ENCODE assay signal across 8 cellular contexts in genomic region chr12:56258820-56259183, GRCh38. TPM values are rescaled to one million over a fixed set of nuclear protein-coding genes. Genes with fewer than 3 reads are reported as not detected.
A peak's percentile ranks its signal among the peaks of the same experiment; 100 is the strongest.
DNase-seq lines count a peak whose midpoint lies in the region; ATAC-seq, FAIRE-seq and TF ChIP-seq lines count a peak whose summit lies in the region.

No MANE protein-coding gene starts in this region.

- H3K9me3 Mint-ChIP-seq in CD8-positive, alpha-beta T cell = no peaks in the 10 kb centered on the region

- H3K4ac ChIP-seq in H1 (replicated peaks; ENCODE audit: insufficient read length, low read depth, low read length) (no peak overlapping the region), neuronal stem cell (ENCODE audit: low read length) (no peak overlapping the region)

- no peak overlapping the region for H2BK20ac ChIP-seq in H1 (ENCODE audit: low read length)

- H3K4me3 Mint-ChIP-seq in CD8-positive, alpha-beta T cell = peak overlapping the region; percentile 94

- no peak overlapping the region for H3K23ac ChIP-seq in H1 (ENCODE audit: insufficient read length)
- peak overlapping the region; percentile 82 for H3K23ac ChIP-seq in neuronal stem cell (ENCODE audit: low read depth, low read length, poor library complexity)

- TF ChIP-seq EP300 in H1 (IDR thresholded peaks at IDR 0.05; ENCODE audit: borderline replicate concordance in 1 of 2, low read depth in 2 of 2, low read length in 2 of 2) = no peak

- no peaks in the 10 kb centered on the region for H3K27me3 Mint-ChIP-seq in CD8-positive, alpha-beta T cell (ENCODE audit: low read depth)

- H3K18ac ChIP-seq in H1 (ENCODE audit: extremely low read depth, low read length) (peak overlapping the region; percentile 48; the same call in 1 of the 2 replicates), neuronal stem cell (ENCODE audit: low read length) (peak overlapping the region; percentile 93)

- H2BK15ac ChIP-seq in H1 (ENCODE audit: low read length) (no peak overlapping the region), neuronal stem cell (ENCODE audit: low read length) (peak overlapping the region; percentile 93)

- peaks cover 21% of the 10 kb centered on the region for H3K4me1 ChIP-seq in CD8-positive, alpha-beta T cell (ENCODE audit: insufficient read depth, low read length)
- H3K4me1 ChIP-seq in H1 (replicated peaks in 1 of 4; ENCODE audit: control insufficient read depth in 3 of 4, insufficient read depth in 4 of 4, low read length in 3 of 4) = peaks cover 8 to 17% (median 13%) of the 10 kb centered on the region in 4 experiments
- H3K4me1 ChIP-seq in neuronal stem cell (ENCODE audit: control insufficient read depth in 2 of 2, insufficient read depth in 1 of 2, low read depth in 1 of 2, low read length in 2 of 2) = peaks cover 8 to 12% of the 10 kb centered on the region in 2 donors

- H2BK12ac ChIP-seq in H1 (ENCODE audit: low read depth, low read length) = no peak overlapping the region
- no peak overlapping the region for H2BK12ac ChIP-seq in neuronal stem cell (ENCODE audit: low read length)

- H3K9ac ChIP-seq in H1 (replicated peaks in 1 of 4; ENCODE audit: extremely low read depth in 1 of 4, low read depth in 3 of 4, low read length in 3 of 4) = peak overlapping the region in 2 of 4 experiments; percentile 60 to 64; a peak in 4 of 7 replicates
- H3K9ac ChIP-seq in neuronal stem cell (ENCODE audit: low read depth, low read length, poor library complexity) = peak overlapping the region; percentile 89

- peaks cover 24% of the 10 kb centered on the region for H3K36me3 Mint-ChIP-seq in CD8-positive, alpha-beta T cell

- H4K5ac ChIP-seq in H1 (ENCODE audit: insufficient read length, low read depth, low read length) = no peak overlapping the region

- H2BK5ac ChIP-seq in H1 (ENCODE audit: low read depth, low read length) (peak overlapping the region; percentile 90), neuronal stem cell (ENCODE audit: low read length) (peak overlapping the region; percentile 93)

- H2AK5ac ChIP-seq in H1 (ENCODE audit: low read depth, low read length) (no peak overlapping the region), neuronal stem cell (ENCODE audit: low read depth, low read length) (peak overlapping the region; percentile 64)

- TF ChIP-seq CTCF in CD8-positive, alpha-beta T cell (IDR thresholded peaks at IDR 0.05) = no peak
- TF ChIP-seq CTCF in NB4 (IDR thresholded peaks at IDR 0.05; ENCODE audit: low read depth, low read length) (no peak), H1 (IDR thresholded peaks at IDR 0.05; ENCODE audit: control extremely low read depth in 1 of 3, insufficient read depth in 1 of 3, low read depth in 1 of 3, low read length in 3 of 3) (no peak)

- no peaks in the 10 kb centered on the region for H3K27me3 ChIP-seq in CD8-positive, alpha-beta T cell (ENCODE audit: insufficient read depth, low read length)
- H3K27me3 ChIP-seq in H1 (replicated peaks in 1 of 4; ENCODE audit: control insufficient read depth in 3 of 4, extremely low read depth in 1 of 4, insufficient read depth in 3 of 4, low read length in 3 of 4) (no peaks in the 10 kb centered on the region), neuronal stem cell (ENCODE audit: control insufficient read depth in 3 of 3, insufficient read depth in 3 of 3, low read depth in 1 of 3, low read length in 3 of 3) (no peaks in the 10 kb centered on the region)

- peaks cover 21% of the 10 kb centered on the region for H3K4me1 Mint-ChIP-seq in CD8-positive, alpha-beta T cell (ENCODE audit: low read depth)

- peaks cover 11% of the 10 kb centered on the region; the same call in 1 of the 2 replicates for H3K23me2 ChIP-seq in H1 (ENCODE audit: low read depth, low read length)

- ATAC-seq in CD8-positive, alpha-beta T cell = peak; percentile 10
- ATAC-seq in HG02610 (IDR thresholded peaks at IDR 0.05; ENCODE audit: unreplicated experiment) (no peak), GM19397 (IDR thresholded peaks at IDR 0.05; ENCODE audit: unreplicated experiment) (no peak)

- H4K20me1 ChIP-seq in H1 (replicated peaks in 1 of 2; ENCODE audit: control insufficient read depth in 1 of 2, insufficient read depth in 2 of 2, low read length in 2 of 2) = peaks cover 5 to 6% of the 10 kb centered on the region in 2 experiments

- H3K4me2 ChIP-seq in H1 (ENCODE audit: insufficient read depth in 1 of 2, low read depth in 2 of 2, low read length in 2 of 2) (peak overlapping the region; percentile 73 to 83), neuronal stem cell (ENCODE audit: insufficient read depth, low read length, poor library complexity, severe bottlenecking) (peak overlapping the region; percentile 70)

- peaks cover 0 to 8% of the 10 kb centered on the region in 2 experiments; a peak in 1 of 4 replicates for H3K79me2 ChIP-seq in H1 (ENCODE audit: control insufficient read depth in 1 of 2, insufficient read depth in 2 of 2, low read length in 2 of 2)

- peaks cover 8% of the 10 kb centered on the region for H3K36me3 ChIP-seq in CD8-positive, alpha-beta T cell (ENCODE audit: insufficient read depth, low read length)
- H3K36me3 ChIP-seq in H1 (ENCODE audit: control insufficient read depth in 2 of 4, insufficient read depth in 4 of 4, low read length in 3 of 4) (peaks cover 8 to 26% (median 11%) of the 10 kb centered on the region in 4 experiments; a peak in 7 of 8 replicates), neuronal stem cell (replicated peaks in 1 of 2; ENCODE audit: control insufficient read depth in 2 of 2, insufficient read depth in 2 of 2, low read length in 2 of 2) (peaks cover 22 to 34% of the 10 kb centered on the region in 2 donors)

- H3K14ac ChIP-seq in H1 (ENCODE audit: insufficient read length) = no peak overlapping the region
- no peak overlapping the region for H3K14ac ChIP-seq in neuronal stem cell (ENCODE audit: low read length)

- 35% methylated on average over 9 of the region's 9 CpGs; no CpG with 5 or more reads in 1 of the 2 experiments for WGBS in H1 (ENCODE audit: extremely low coverage in 1 of 2, insufficient coverage in 1 of 2, insufficient read length in 1 of 2, insufficient replicate concordance in 2 of 2, low coverage in 1 of 2, low lambda C conversion rate in 2 of 2, missing lambda C conversion rate in 1 of 2), 2 experiments
- WGBS in neuronal stem cell (ENCODE audit: extremely low coverage in 2 of 2, insufficient read length in 2 of 2, insufficient replicate concordance in 1 of 2), 2 donors = no CpG with 5 or more reads among the region's 9 CpGs

- peak overlapping the region; percentile 99 for H3K4me3 ChIP-seq in CD8-positive, alpha-beta T cell (ENCODE audit: low read depth, low read length)
- peak overlapping the region; percentile 77 for H3K4me3 ChIP-seq in NB4 (ENCODE audit: low read depth, low read length)
- H3K4me3 ChIP-seq in H1 (ENCODE audit: extremely low read depth in 1 of 4, insufficient read depth in 2 of 4, low read depth in 3 of 4, low read length in 4 of 4) = peak overlapping the region; percentile 60 to 86 (median 68)
- peak overlapping the region; percentile 78 to 88 for H3K4me3 ChIP-seq in neuronal stem cell (ENCODE audit: low read length in 2 of 2)

- TF ChIP-seq POLR2A in NB4 (IDR thresholded peaks at IDR 0.05; ENCODE audit: extremely low read depth, insufficient read length) = no peak
- TF ChIP-seq POLR2A in H1 (IDR thresholded peaks at IDR 0.05; ENCODE audit: control extremely low read depth in 1 of 2, low read depth in 2 of 2, low read length in 2 of 2) = no peak

- H2AFZ ChIP-seq in H1 (ENCODE audit: low read length) (peak overlapping the region; percentile 89), neuronal stem cell (ENCODE audit: low read length) (peak overlapping the region; percentile 99)

- H4K91ac ChIP-seq in H1 (replicated peaks; ENCODE audit: insufficient read length, low read length) (no peak overlapping the region), neuronal stem cell (ENCODE audit: low read depth, low read length, poor library complexity) (no peak overlapping the region)

- intact Hi-C loops in CD8-positive, alpha-beta T cell (cut with DNase I, micrococcal nuclease) = loop anchor here (1.0 to 2.0 kb wide), 10 partner anchors 7 to 206 kb away; partner anchors contain the start of genes COQ10A (in 2 of the 2), NABP2 (in 2 of the 2), CS (in 1 of the 2) and ZC3H10 (in 1 of the 2)

- CTCF ChIA-PET in CD8-positive, alpha-beta T cell (lab: Charles Lee) = interaction anchor here (0.8 to 5.3 kb wide), 26 partner anchors 9 to 237 kb away, joined by 3 to 27 read pairs (median 4); partner anchors contain the start of genes CNPY2, COQ10A, SMARCC2 and ZC3H10
- CTCF ChIA-PET in H1 (lab: Charles Lee; ENCODE audit: partially characterized antibody) = interaction anchor here (0.6 to 6.4 kb wide), 22 partner anchors 8 to 300 kb away, joined by 3 to 47 read pairs (median 6); partner anchors contain the start of genes COQ10A, RNF41 and SMARCC2

- no peak overlapping the region for H4K8ac ChIP-seq in H1 (ENCODE audit: extremely low read depth, insufficient read depth, low read length)
- H4K8ac ChIP-seq in neuronal stem cell (ENCODE audit: low read depth, low read length) = no peak overlapping the region

- no peaks in the 10 kb centered on the region for H3K9me3 ChIP-seq in CD8-positive, alpha-beta T cell (ENCODE audit: low read length)
- H3K9me3 ChIP-seq in H1 (ENCODE audit: insufficient read depth in 2 of 2, low read depth in 1 of 2, low read length in 1 of 2) (no peaks in the 10 kb centered on the region), neuronal stem cell (replicated peaks in 1 of 2; ENCODE audit: control insufficient read depth in 2 of 2, insufficient read depth in 1 of 2, low read depth in 1 of 2, low read length in 2 of 2) (no peaks in the 10 kb centered on the region)

- DNase-seq in CD8-positive, alpha-beta T cell = no peak
- no peak for DNase-seq in NB4 (ENCODE audit: low read depth)
- no peak for DNase-seq in H1 (ENCODE audit: low read depth in 1 of 2, low spot score in 2 of 2)
- peak; percentile 9 for DNase-seq in neuronal stem cell (ENCODE audit: low spot score)
- DNase-seq in germinal center (ENCODE audit: low spot score) = no peak
- DNase-seq in NCI-H774 (lab: John Stamatoyannopoulos, UW) = no peak

- H3K27ac Mint-ChIP-seq in CD8-positive, alpha-beta T cell = peak overlapping the region; percentile 88

- peaks cover 7% of the 10 kb centered on the region for H3K79me1 ChIP-seq in H1 (ENCODE audit: low read depth, low read length)
- peaks cover 10% of the 10 kb centered on the region for H3K79me1 ChIP-seq in neuronal stem cell (ENCODE audit: low read depth, low read length)

- H3K27ac ChIP-seq in CD8-positive, alpha-beta T cell (ENCODE audit: low read depth, low read length) = peak overlapping the region; percentile 77
- H3K27ac ChIP-seq in H1 (ENCODE audit: low read depth, low read length) (no peak overlapping the region), neuronal stem cell (replicated peaks; ENCODE audit: low read length) (no peak overlapping the region)

- no peak for TF ChIP-seq RAD21 in H1 (IDR thresholded peaks at IDR 0.05 in 1 of 2, conservative IDR thresholded peaks at IDR 0.05 in 1 of 2; ENCODE audit: low read depth in 2 of 2, low read length in 2 of 2)

- no peak for FAIRE-seq in H1 (lab: Jason Lieb, UNC)

- POLR2A ChIA-PET in CD8-positive, alpha-beta T cell (lab: Charles Lee) = interaction anchor here (0.6 to 3.0 kb wide), 8 partner anchors 8 to 451 kb away, joined by 3 to 18 read pairs (median 8); partner anchors contain the start of genes COQ10A, RNF41, SMARCC2 and STAT2
- POLR2A ChIA-PET in H1 (lab: Charles Lee; ENCODE audit: partially characterized antibody) = interaction anchor here (0.6 to 3.8 kb wide), 23 partner anchors 8 to 818 kb away, joined by 3 to 41 read pairs (median 5); partner anchors contain the start of genes CNPY2, COQ10A, CS and ERBB3

- H3K56ac ChIP-seq in H1 (replicated peaks; ENCODE audit: insufficient read length, low read depth, low read length) = peak overlapping the region; percentile 27

- H2BK120ac ChIP-seq in H1 (replicated peaks; ENCODE audit: low read depth, low read length) (no peak overlapping the region), neuronal stem cell (ENCODE audit: low read depth, low read length) (no peak overlapping the region)

RNA-seq across cellular contexts. Expression of gene ANKRD52, which starts 0.6 kb away (rescaled TPM):
- 10 to 100 TPM; 27.7 to 29.9 TPM for total RNA-seq in CD8-positive, alpha-beta T cell
- total RNA-seq in H1 (2021; fragmentation: NEBNext Ultra II Directional; extraction: Animal tissue kit (Norgen Biotek cat#: 25700)) = 34.1 and 36.3 TPM in 2 replicates
- 14.0 and 20.7 TPM in 2 replicates for polyA plus RNA-seq in H1 (2011; rRNA removed)
- 14.1 TPM for polyA plus RNA-seq in H1 (2011; cell fraction: cytosol; rRNA removed)
- polyA plus RNA-seq in H1 (2011; cell fraction: nucleus; rRNA removed) = 74.8 TPM
- 19.5 to 26.6 TPM (median 22.1 TPM) in 4 replicates for polyA plus RNA-seq in H1 (2012, experiment 1 of 2)
- polyA plus RNA-seq in H1 (2012, experiment 2 of 2) = 14.4 TPM
- polyA plus RNA-seq in H1 (2013, experiment 1 of 2) = 15.3 TPM
- 14.7 TPM for polyA plus RNA-seq in H1 (2013, experiment 2 of 2)
- polyA minus RNA-seq in H1 (2011; rRNA and poly(A)+ RNA removed) = 20.7 and 30.8 TPM in 2 replicates
- polyA minus RNA-seq in H1 (2011; cell fraction: cytosol; rRNA and poly(A)+ RNA removed) = 14.5 TPM
- 20.3 TPM for polyA minus RNA-seq in H1 (2011; cell fraction: nucleus; rRNA and poly(A)+ RNA removed)
- polyA plus RNA-seq in neuronal stem cell (2013, experiment 1 of 2) = 17.4 TPM
- polyA plus RNA-seq in neuronal stem cell (2013, experiment 2 of 2) = 17.5 TPM

RNA-seq across cellular contexts. Expression of gene COQ10A, which starts 7.9 kb away (rescaled TPM):
- total RNA-seq in CD8-positive, alpha-beta T cell = 10 to 100 TPM; 29.5 to 38.8 TPM
- total RNA-seq in H1 (2021; fragmentation: NEBNext Ultra II Directional; extraction: Animal tissue kit (Norgen Biotek cat#: 25700)) = 21.8 and 22.8 TPM in 2 replicates
- polyA plus RNA-seq in H1 (2011; rRNA removed) = 39.5 and 42.9 TPM in 2 replicates
- polyA plus RNA-seq in H1 (2011; cell fraction: cytosol; rRNA removed) = 53.3 TPM
- polyA plus RNA-seq in H1 (2011; cell fraction: nucleus; rRNA removed) = 48.1 TPM
- 24.5 to 27.2 TPM (median 25.7 TPM) in 4 replicates for polyA plus RNA-seq in H1 (2012, experiment 1 of 2)
- polyA plus RNA-seq in H1 (2012, experiment 2 of 2) = 19.3 TPM
- polyA plus RNA-seq in H1 (2013, experiment 1 of 2) = 22.4 TPM
- 20.7 TPM for polyA plus RNA-seq in H1 (2013, experiment 2 of 2)
- 28.1 and 29.9 TPM in 2 replicates for polyA minus RNA-seq in H1 (2011; rRNA and poly(A)+ RNA removed)
- 13.4 TPM for polyA minus RNA-seq in H1 (2011; cell fraction: cytosol; rRNA and poly(A)+ RNA removed)
- polyA minus RNA-seq in H1 (2011; cell fraction: nucleus; rRNA and poly(A)+ RNA removed) = 21.5 TPM
- polyA plus RNA-seq in neuronal stem cell (2013, experiment 1 of 2) = 22.7 TPM
- polyA plus RNA-seq in neuronal stem cell (2013, experiment 2 of 2) = 22.6 TPM

RNA-seq across cellular contexts. Expression of gene SLC39A5, which starts 29.0 kb away (rescaled TPM):
- not detected for total RNA-seq in CD8-positive, alpha-beta T cell
- total RNA-seq in H1 (2021; fragmentation: NEBNext Ultra II Directional; extraction: Animal tissue kit (Norgen Biotek cat#: 25700)) = 0.25 TPM in 1 of 2 replicates, not detected in the other
- 0.27 and 0.75 TPM in 2 replicates for polyA plus RNA-seq in H1 (2011; rRNA removed)
- polyA plus RNA-seq in H1 (2011; cell fraction: cytosol; rRNA removed) = 0.48 TPM
- 2.7 TPM for polyA plus RNA-seq in H1 (2011; cell fraction: nucleus; rRNA removed)
- polyA plus RNA-seq in H1 (2012, experiment 1 of 2) = 0.27 to 0.88 TPM (median 0.51 TPM) in 3 of 4 replicates, not detected in the other
- polyA plus RNA-seq in H1 (2012, experiment 2 of 2) = 0.24 TPM
- 0.04 TPM for polyA plus RNA-seq in H1 (2013, experiment 1 of 2)
- polyA plus RNA-seq in H1 (2013, experiment 2 of 2) = 0.09 TPM
- polyA minus RNA-seq in H1 (2011; rRNA and poly(A)+ RNA removed) = 0.47 TPM in 1 of 2 replicates, not detected in the other
- not detected for polyA minus RNA-seq in H1 (2011; cell fraction: cytosol; rRNA and poly(A)+ RNA removed)
- polyA minus RNA-seq in H1 (2011; cell fraction: nucleus; rRNA and poly(A)+ RNA removed) = not detected
- 0.13 TPM for polyA plus RNA-seq in neuronal stem cell (2013, experiment 1 of 2)
- polyA plus RNA-seq in neuronal stem cell (2013, experiment 2 of 2) = 0.22 TPM

RNA-seq across cellular contexts. Expression of gene NABP2, which starts 34.7 kb away (rescaled TPM):
- 1 to 10 TPM; 6.8 to 7.4 TPM for total RNA-seq in CD8-positive, alpha-beta T cell
- total RNA-seq in H1 (2021; fragmentation: NEBNext Ultra II Directional; extraction: Animal tissue kit (Norgen Biotek cat#: 25700)) = 56.1 and 58.1 TPM in 2 replicates
- 59.8 and 67.5 TPM in 2 replicates for polyA plus RNA-seq in H1 (2011; rRNA removed)
- polyA plus RNA-seq in H1 (2011; cell fraction: cytosol; rRNA removed) = 71.4 TPM
- 29.7 TPM for polyA plus RNA-seq in H1 (2011; cell fraction: nucleus; rRNA removed)
- 58.0 to 64.0 TPM (median 61.5 TPM) in 4 replicates for polyA plus RNA-seq in H1 (2012, experiment 1 of 2)
- 60.6 TPM for polyA plus RNA-seq in H1 (2012, experiment 2 of 2)
- 31.7 TPM for polyA plus RNA-seq in H1 (2013, experiment 1 of 2)
- 32.1 TPM for polyA plus RNA-seq in H1 (2013, experiment 2 of 2)
- polyA minus RNA-seq in H1 (2011; rRNA and poly(A)+ RNA removed) = 34.2 and 41.0 TPM in 2 replicates
- 17.3 TPM for polyA minus RNA-seq in H1 (2011; cell fraction: cytosol; rRNA and poly(A)+ RNA removed)
- polyA minus RNA-seq in H1 (2011; cell fraction: nucleus; rRNA and poly(A)+ RNA removed) = 9.0 TPM
- 28.0 TPM for polyA plus RNA-seq in neuronal stem cell (2013, experiment 1 of 2)
- polyA plus RNA-seq in neuronal stem cell (2013, experiment 2 of 2) = 28.1 TPM

RNA-seq across cellular contexts. Expression of gene RNF41, which starts 37.1 kb away (rescaled TPM):
- total RNA-seq in CD8-positive, alpha-beta T cell = 10 to 100 TPM; 41.0 to 41.6 TPM
- 55.0 and 55.5 TPM in 2 replicates for total RNA-seq in H1 (2021; fragmentation: NEBNext Ultra II Directional; extraction: Animal tissue kit (Norgen Biotek cat#: 25700))
- polyA plus RNA-seq in H1 (2011; rRNA removed) = 98.6 and 127 TPM in 2 replicates
- 95.6 TPM for polyA plus RNA-seq in H1 (2011; cell fraction: cytosol; rRNA removed)
- polyA plus RNA-seq in H1 (2011; cell fraction: nucleus; rRNA removed) = 124 TPM
- polyA plus RNA-seq in H1 (2012, experiment 1 of 2) = 48.0 to 59.3 TPM (median 52.6 TPM) in 4 replicates
- 50.1 TPM for polyA plus RNA-seq in H1 (2012, experiment 2 of 2)
- polyA plus RNA-seq in H1 (2013, experiment 1 of 2) = 36.2 TPM
- polyA plus RNA-seq in H1 (2013, experiment 2 of 2) = 36.3 TPM
- polyA minus RNA-seq in H1 (2011; rRNA and poly(A)+ RNA removed) = 296 and 367 TPM in 2 replicates
- polyA minus RNA-seq in H1 (2011; cell fraction: cytosol; rRNA and poly(A)+ RNA removed) = 92.4 TPM
- polyA minus RNA-seq in H1 (2011; cell fraction: nucleus; rRNA and poly(A)+ RNA removed) = 94.9 TPM
- 39.8 TPM for polyA plus RNA-seq in neuronal stem cell (2013, experiment 1 of 2)
- 39.4 TPM for polyA plus RNA-seq in neuronal stem cell (2013, experiment 2 of 2)
